Comparison of ENCODE assay signal across 17 cellular contexts in the genomic region with DNA sequence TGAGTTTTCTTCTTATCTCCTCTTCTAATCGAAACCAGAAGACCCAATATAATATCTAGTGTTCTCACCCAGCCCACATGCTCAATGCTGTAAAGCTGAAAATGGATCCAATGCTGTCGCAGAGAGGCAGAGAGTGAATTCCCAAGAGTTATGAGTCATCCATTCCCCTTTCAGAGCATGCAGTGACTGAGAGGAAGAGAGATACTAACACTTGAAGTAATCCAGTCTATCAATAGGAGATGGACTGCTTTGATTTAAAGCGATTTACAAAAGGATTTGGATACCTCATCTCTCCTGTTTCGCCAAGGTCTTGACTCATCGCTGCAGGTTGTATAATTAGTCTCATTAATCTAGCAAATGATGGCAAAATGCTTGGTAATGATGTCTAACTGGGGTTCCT. TPM values are rescaled to one million over a fixed set of nuclear protein-coding genes. Genes with fewer than 3 reads are reported as not detected.
DNase-seq lines count a peak whose midpoint lies in the region; ATAC-seq and TF ChIP-seq lines count a peak whose summit lies in the region.
"Had no signal": no experiment of that assay in that cellular context is flagged by ENCODE, and none has a peak within 500 bp of the region (broad histone marks: within the 10 kb centered on the region; RNA-seq: fewer than 3 reads in every experiment).

No MANE protein-coding gene starts in this region.

- H3K4me1 Mint-ChIP-seq in T-cell = peaks cover 4 to 19% (median 7%) of the 10 kb centered on the region in 3 donors

- DNase-seq in NCI-H82 (lab: John Stamatoyannopoulos, UW) (peak; percentile 24), NCI-H82 treated with DMSO at 0.1 percent for 48 hours (lab: John Stamatoyannopoulos, UW; ENCODE audit: unreplicated experiment) (no peak), RPMI7951 (ENCODE audit: low read depth) (peak; percentile 18), fibroblast of villous mesenchyme (ENCODE audit: low read depth) (peak; percentile 8), skeletal muscle cell (ENCODE audit: low read depth) (peak; percentile 7), HuH-7 (ENCODE audit: low spot score) (no peak), retina (no peak), T-cell (no peak)
- DNase-seq: activated CD4-positive, alpha-beta T cell treated with anti-CD3 and anti-CD28 coated beads, Interleukin-2, amount 50 U/mL, for 48 hours; activated gamma-delta T cell treated with Interleukin-2 at 50 U/mL for 16 hours; COR-L47; hypothalamus; NCI-H1436; NCI-H510A treated with DMSO at 0.1 percent for 48 hours; thyroid gland had no signal

- CTCF ChIA-PET in T-cell (lab: Charles Lee) = no interaction called here

- POLR2A ChIA-PET in T-cell (lab: Charles Lee) = no interaction called here

- H3K9me3 Mint-ChIP-seq in T-cell = no peaks in the 10 kb centered on the region

- H3K4me3 Mint-ChIP-seq in T-cell = no peak overlapping the region

- H3K4me3 ChIP-seq in fibroblast of villous mesenchyme (ENCODE audit: low read depth, low read length) = no peak overlapping the region
- no peak overlapping the region for H3K4me3 ChIP-seq in skeletal muscle cell (ENCODE audit: low read depth, low read length)
- H3K4me3 ChIP-seq: cardiac muscle cell, lung, thyroid gland had no signal

- no peak overlapping the region for H3K27ac Mint-ChIP-seq in T-cell

- no peak for TF ChIP-seq CTCF in fibroblast of villous mesenchyme (IDR thresholded peaks at IDR 0.05; ENCODE audit: insufficient read depth, low read depth, low read length)

- ATAC-seq in T-cell (replicated peaks in 1 of 4) = no peak

- H3K27me3 Mint-ChIP-seq in T-cell = no peaks in the 10 kb centered on the region

- peaks cover 59% of the 10 kb centered on the region for H3K36me3 Mint-ChIP-seq in T-cell

RNA-seq across cellular contexts. Expression of a gene that starts 41.5 kb away (rescaled TPM):
- not detected in 2 replicates for total RNA-seq in RPMI7951 (2014; rRNA removed; shearing (Covaris generic))
- total RNA-seq in fibroblast of villous mesenchyme = under 0.01 TPM in 2 replicates
- total RNA-seq in T-cell = 10 to 100 TPM; 60.3 to 67.4 (median 61.6) TPM

Comparison
In these comparisons a context has a peak if more than half of its experiments do, and no peak if none do; other contexts are left out.
1. DNase-seq: peak in NCI-H82 (single experiment), RPMI7951 (single experiment), fibroblast of villous mesenchyme (single experiment) and skeletal muscle cell (single experiment); none in NCI-H82 treated with DMSO at 0.1 percent for 48 hours (single experiment), HuH-7 (single experiment), retina (single experiment) and T-cell (0 of 34).
2. RNA of a gene that starts 41.5 kb away (total RNA-seq): 60.3 to 67.4 TPM in T-cell; not detected in RPMI7951 and under 0.01 TPM in fibroblast of villous mesenchyme; every median in the first group is over 10 times any median in the second.